In genomic region chr22:19892249-19892879, GRCh38 we compare ENCODE assay signal across 8 cellular contexts. TPM values are rescaled to one million over a fixed set of nuclear protein-coding genes. Genes with fewer than 3 reads are reported as not detected.
DNase-seq lines count a peak whose midpoint lies in the region; FAIRE-seq and TF ChIP-seq lines count a peak whose summit lies in the region.

No MANE protein-coding gene starts in this region.

- FAIRE-seq in HTR-8/SVneo (lab: Jason Lieb, UNC) = peak; percentile 69

- peaks cover 19% of the 10 kb centered on the region for H3K36me3 ChIP-seq in skeletal muscle satellite cell (ENCODE audit: insufficient read depth, low read length)

- TF ChIP-seq CTCF in VCaP (conservative IDR thresholded peaks at IDR 0.05) = no peak

- H3K4me1 ChIP-seq in skeletal muscle satellite cell (ENCODE audit: control insufficient read depth, insufficient read depth, low read length) = peaks cover 45% of the 10 kb centered on the region

- DNase-seq in HTR-8/SVneo (ENCODE audit: insufficient read length, low spot score) (peak; percentile 57), NCI-H1436 treated with DMSO at 0.1 percent for 48 hours (lab: John Stamatoyannopoulos, UW) (no peak), NCI-H524 treated with DMSO at 0.1 percent for 48 hours (lab: John Stamatoyannopoulos, UW) (no peak), T1000 (lab: John Stamatoyannopoulos, UW) (no peak), erythroblast (lab: John Stamatoyannopoulos, UW) (no peak)
- DNase-seq in effector CD4-positive, alpha-beta T cell = peak; percentile 52

- peak overlapping the region; percentile 60 for H3K9ac ChIP-seq in skeletal muscle satellite cell (ENCODE audit: low read depth, low read length)

- no peak overlapping the region for H3K4me3 ChIP-seq in skeletal muscle satellite cell (ENCODE audit: low read length)

- H3K9me3 ChIP-seq in skeletal muscle satellite cell (replicated peaks; ENCODE audit: low read length) = no peaks in the 10 kb centered on the region

- TF ChIP-seq POLR2A in erythroblast (IDR thresholded peaks at IDR 0.05; ENCODE audit: low read length) = no peak

- H3K27ac ChIP-seq in VCaP = peak overlapping the region; percentile 42

- peak overlapping the region; percentile 65 for H3K4me2 ChIP-seq in skeletal muscle satellite cell (ENCODE audit: low read length)

- no peaks in the 10 kb centered on the region for H3K27me3 ChIP-seq in skeletal muscle satellite cell (ENCODE audit: control insufficient read depth, insufficient read depth, low read length)

RNA-seq across cellular contexts. Expression of gene GNB1L, which starts 37.7 kb away (rescaled TPM):
- total RNA-seq in skeletal muscle satellite cell (2012; rRNA removed) = 3.7 and 7.9 TPM in 2 replicates

RNA-seq across cellular contexts. Expression of gene RTL10, which starts 37.7 kb away (rescaled TPM):
- total RNA-seq in skeletal muscle satellite cell (2012; rRNA removed) = 9.4 and 12.0 TPM in 2 replicates

RNA-seq across cellular contexts. Expression of gene COMT, which starts 49.2 kb away (rescaled TPM):
- 184 and 210 TPM in 2 replicates for total RNA-seq in skeletal muscle satellite cell (2012; rRNA removed)

RNA-seq across cellular contexts. Expression of gene TXNRD2, which starts 49.3 kb away (rescaled TPM):
- 21.3 and 23.4 TPM in 2 replicates for total RNA-seq in skeletal muscle satellite cell (2012; rRNA removed)

Comparison
In these comparisons a context has a peak if more than half of its experiments do, and no peak if none do; other contexts are left out.
1. DNase-seq: peak in HTR-8/SVneo (single experiment) and effector CD4-positive, alpha-beta T cell (single experiment); none in NCI-H1436 treated with DMSO at 0.1 percent for 48 hours (single experiment), NCI-H524 treated with DMSO at 0.1 percent for 48 hours (single experiment), T1000 (single experiment) and erythroblast (0 of 2).